Comparison of ENCODE assay signal across 24 cellular contexts in the genomic region with DNA sequence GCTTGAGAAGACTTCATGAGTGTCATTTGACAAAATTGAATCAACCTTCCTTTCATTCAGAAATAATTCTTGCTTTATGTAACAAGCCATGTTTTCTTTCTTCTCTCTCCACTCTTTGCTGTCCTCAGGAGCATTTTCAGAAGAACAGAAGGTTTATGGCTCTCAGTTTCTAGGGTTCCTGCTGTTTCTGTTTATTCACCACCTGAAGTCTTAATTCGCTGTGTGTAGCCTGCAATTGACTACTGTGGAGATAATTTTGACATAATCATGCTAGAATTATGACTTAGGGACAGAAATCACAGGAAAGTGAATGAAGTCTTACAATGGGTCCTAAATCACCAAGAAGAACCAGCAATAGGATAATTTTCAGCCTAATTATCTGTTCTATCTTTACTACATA. TPM values are rescaled to one million over a fixed set of nuclear protein-coding genes. Genes with fewer than 3 reads are reported as not detected.
DNase-seq lines count a peak whose midpoint lies in the region; ATAC-seq and TF ChIP-seq lines count a peak whose summit lies in the region.
"Had no signal": no experiment of that assay in that cellular context is flagged by ENCODE, and none has a peak within 500 bp of the region (broad histone marks: within the 10 kb centered on the region; RNA-seq: fewer than 3 reads in every experiment).

No MANE protein-coding gene starts in this region.

- BruUV-seq in A673 (replicated peaks; lab: Mats Ljungman, UMichigan), result no TSS peak

- intact Hi-C loops in A673 (cut with micrococcal nuclease; ENCODE audit: unreplicated experiment), result no loop called here
- intact Hi-C loops in aorta (cut with DNase I), result no loop called here

- POLR2A ChIA-PET in A673 (lab: Charles Lee; ENCODE audit: low non-redundant PET), result no interaction called here

- H3K27me3 ChIP-seq in A673 (replicated peaks; ENCODE audit: insufficient read depth, low read depth, low read length, poor library complexity) (no peaks in the 10 kb centered on the region), aorta (ENCODE audit: control insufficient read depth in 1 of 2, insufficient read depth in 2 of 2, low read length in 1 of 2) (no peaks in the 10 kb centered on the region)
- H3K27me3 ChIP-seq: BLaER1 had no signal

- H3K4me1 ChIP-seq in A673 (ENCODE audit: insufficient read depth, low read length, poor library complexity, severe bottlenecking), result no peaks in the 10 kb centered on the region
- no peaks in the 10 kb centered on the region for H3K4me1 ChIP-seq in aorta (ENCODE audit: control insufficient read depth in 1 of 2, insufficient read depth in 2 of 2, low read length in 2 of 2)
- H3K4me1 ChIP-seq: BLaER1, HAP-1 had no signal

- 67 to 79% methylated on average over 1 of the region's 1 CpG for WGBS in aorta, 2 donors

- no peaks in the 10 kb centered on the region for H3K9me3 ChIP-seq in A673 (ENCODE audit: low read depth, low read length, poor library complexity, severe bottlenecking)
- peaks cover 3% of the 10 kb centered on the region for H3K9me3 ChIP-seq in aorta (ENCODE audit: control insufficient read depth, low read length)
- H3K9me3 ChIP-seq: HAP-1, SK-N-SH had no signal

- DNase-seq in NCI-H345 (lab: John Stamatoyannopoulos, UW), result peak; percentile 27
- DNase-seq in NCI-H345 treated with DMSO at 0.1 percent for 48 hours (lab: John Stamatoyannopoulos, UW; ENCODE audit: unreplicated experiment), result no peak
- peak; percentile 79 to 87 for DNase-seq in NCI-H1930 (lab: John Stamatoyannopoulos, UW)
- DNase-seq in NCI-H748 (lab: John Stamatoyannopoulos, UW; ENCODE audit: unreplicated experiment), result peak; percentile 92
- DNase-seq in A673 (ENCODE audit: low spot score), result no peak
- DNase-seq in SK-N-DZ (ENCODE audit: low spot score), result no peak
- no peak for DNase-seq in NCI-H2029 (lab: John Stamatoyannopoulos, UW)
- DNase-seq in aorta, result no peak
- DNase-seq: CD8-positive, alpha-beta T cell; DMS79 treated with DMSO at 0.1 percent for 48 hours; NCI-H1105; NCI-H187 treated with DMSO at 0.1 percent for 48 hours; NCI-H526 treated with DMSO at 0.1 percent for 48 hours; OCI-M1; SHP77; SK-N-SH; T1000 had no signal

- CTCF ChIA-PET in A673 (lab: Charles Lee), result no interaction called here

- TF ChIP-seq CTCF in A673 (conservative IDR thresholded peaks at IDR 0.05; ENCODE audit: low read depth, low read length), result no peak

- H3K27ac ChIP-seq in A673 (ENCODE audit: low read depth, low read length, poor library complexity, severe bottlenecking) (no peak overlapping the region), aorta (ENCODE audit: low read depth in 1 of 2, low read length in 2 of 2) (no peak overlapping the region)
- H3K27ac ChIP-seq: BLaER1, HL-60 had no signal

- H3K4me3 ChIP-seq in A673 (ENCODE audit: low read depth, low read length, poor library complexity, severe bottlenecking) (no peak overlapping the region), aorta (ENCODE audit: low read length in 2 of 2) (no peak overlapping the region)
- H3K4me3 ChIP-seq: BLaER1, HAP-1 had no signal

- no peak for ATAC-seq in aorta (ENCODE audit: low FRiP score)
- ATAC-seq: CD8-positive, alpha-beta T cell had no signal

- H3K36me3 ChIP-seq in A673 (ENCODE audit: insufficient read depth, low read length, poor library complexity, severe bottlenecking) (no peaks in the 10 kb centered on the region), aorta (ENCODE audit: control insufficient read depth in 1 of 2, insufficient read depth in 2 of 2, low read length in 1 of 2) (no peaks in the 10 kb centered on the region)
- H3K36me3 ChIP-seq: BLaER1, HAP-1 had no signal

RNA-seq across cellular contexts. Expression of a gene that starts 7.2 kb away (rescaled TPM):
- total RNA-seq in A673 (2021) (not detected in 2 replicates), aorta (not detected)
- polyA plus RNA-seq in SK-N-DZ (2014; cell fraction: cytosol; rRNA removed), result not detected in 2 replicates
- not detected in 2 replicates for polyA plus RNA-seq in SK-N-DZ (2014; cell fraction: nucleus; rRNA removed)
- polyA plus RNA-seq in aorta, result not detected
- total RNA-seq: CD8-positive, alpha-beta T cell; HT1080; IMR-90; MCF 10A; RPMI7951 had no signal
- polyA plus RNA-seq: IMR-90, SK-N-SH had no signal

Comparison
In these comparisons a context has a peak if more than half of its experiments do, and no peak if none do; other contexts are left out.
1. DNase-seq: peak in NCI-H345 (single experiment), NCI-H1930 (2 of 2) and NCI-H748 (single experiment); none in NCI-H345 treated with DMSO at 0.1 percent for 48 hours (single experiment), A673 (single experiment), SK-N-DZ (single experiment), NCI-H2029 (single experiment) and aorta (0 of 2).